Comparison of ENCODE assay signal across 1 cellular context in the genomic region with DNA sequence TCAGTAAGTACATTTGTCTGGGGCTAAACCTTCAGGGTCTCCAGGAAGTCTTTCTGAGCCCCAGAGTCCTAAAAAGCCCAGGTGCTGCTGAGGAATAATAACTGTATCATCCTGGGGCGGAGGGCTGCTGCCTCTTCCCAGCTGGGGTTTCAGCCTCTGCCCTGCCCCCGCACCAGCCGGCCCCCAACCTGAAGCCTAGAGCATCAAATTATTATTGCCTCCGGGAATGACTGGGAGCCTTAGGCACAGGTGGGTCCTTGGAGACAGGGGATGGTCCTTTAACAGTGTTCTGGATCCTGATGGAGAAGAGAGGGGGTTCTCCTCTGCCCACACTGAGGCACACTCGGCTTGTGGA.
TF ChIP-seq lines count a peak whose summit lies in the region.

No MANE protein-coding gene starts in this region.

TF ChIP-seq in WTC11, 78 proteins besides CTCF, POLR2A, EP300 and RAD21 (continued from another document):
- TF ChIP-seq, protein P1, sequence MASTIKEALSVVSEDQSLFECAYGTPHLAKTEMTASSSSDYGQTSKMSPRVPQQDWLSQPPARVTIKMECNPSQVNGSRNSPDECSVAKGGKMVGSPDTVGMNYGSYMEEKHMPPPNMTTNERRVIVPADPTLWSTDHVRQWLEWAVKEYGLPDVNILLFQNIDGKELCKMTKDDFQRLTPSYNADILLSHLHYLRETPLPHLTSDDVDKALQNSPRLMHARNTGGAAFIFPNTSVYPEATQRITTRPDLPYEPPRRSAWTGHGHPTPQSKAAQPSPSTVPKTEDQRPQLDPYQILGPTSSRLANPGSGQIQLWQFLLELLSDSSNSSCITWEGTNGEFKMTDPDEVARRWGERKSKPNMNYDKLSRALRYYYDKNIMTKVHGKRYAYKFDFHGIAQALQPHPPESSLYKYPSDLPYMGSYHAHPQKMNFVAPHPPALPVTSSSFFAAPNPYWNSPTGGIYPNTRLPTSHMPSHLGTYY (CRISPR knock-in tag; IDR thresholded peaks at IDR 0.05): no peak
